Comparison of ENCODE assay signal across 8 cellular contexts in genomic region chr9:119289740-119290139, GRCh38.
DNase-seq lines count a peak whose midpoint lies in the region; ATAC-seq, FAIRE-seq and TF ChIP-seq lines count a peak whose summit lies in the region.

No MANE protein-coding gene starts in this region.

- CTCF ChIA-PET in T-cell (lab: Charles Lee) = no interaction called here

- H3K4me2 ChIP-seq in astrocyte (ENCODE audit: low read length) = no peak overlapping the region

- no peaks in the 10 kb centered on the region for H3K27me3 ChIP-seq in astrocyte (ENCODE audit: insufficient read depth, low read length)

- H3K9ac ChIP-seq in astrocyte (ENCODE audit: low read length) = no peak overlapping the region

- TF ChIP-seq CTCF in GM13976 (IDR thresholded peaks at IDR 0.05; ENCODE audit: borderline replicate concordance, control extremely low read depth, extremely low read depth, insufficient read depth, missing control alignments) (peak; percentile 55), astrocyte (IDR thresholded peaks at IDR 0.05; ENCODE audit: insufficient read depth, low read depth, low read length) (peak; percentile 67), type B pancreatic cell (conservative IDR thresholded peaks at IDR 0.05) (peak; percentile 87)

- no peaks in the 10 kb centered on the region for H3K4me1 ChIP-seq in astrocyte (ENCODE audit: insufficient read depth, low read length)

- FAIRE-seq in astrocyte (lab: Jason Lieb, UNC) (peak; percentile 45), islet of Langerhans (lab: Jason Lieb, UNC) (peak; percentile 96)

- no peaks in the 10 kb centered on the region for H3K9me3 Mint-ChIP-seq in astrocyte (ENCODE audit: unreplicated experiment)
- H3K9me3 Mint-ChIP-seq in type B pancreatic cell = no peaks in the 10 kb centered on the region
- H3K9me3 Mint-ChIP-seq in T-cell = peaks cover 0 to 6% (median 4%) of the 10 kb centered on the region in 3 donors

- DNase-seq in Ammon's horn (ENCODE audit: low spot score) = peak; percentile 65
- peak; percentile 55 for DNase-seq in GM13976 (ENCODE audit: low spot score)
- DNase-seq in NCI-H2196 (lab: John Stamatoyannopoulos, UW; ENCODE audit: unreplicated experiment) = peak; percentile 36
- DNase-seq in astrocyte (ENCODE audit: low read depth) = peak; percentile 41
- DNase-seq in type B pancreatic cell (ENCODE audit: extremely low spot score, unreplicated experiment) = no peak
- DNase-seq in T-cell = no peak

- H3K27ac ChIP-seq in astrocyte (ENCODE audit: low read depth, low read length) = no peak overlapping the region

- no peak overlapping the region for H2AFZ ChIP-seq in astrocyte (ENCODE audit: low read depth, low read length)

- in situ Hi-C loops in GM13976 (cut with MboI; ENCODE audit: low sequenced_read_pairs, unreplicated experiment) = loop anchor here (25.0 kb wide), 1 partner anchor 752 kb away; no protein-coding TSS in a partner anchor

- H3K36me3 Mint-ChIP-seq in astrocyte (ENCODE audit: low read depth, unreplicated experiment) (no peaks in the 10 kb centered on the region), type B pancreatic cell (no peaks in the 10 kb centered on the region), T-cell (no peaks in the 10 kb centered on the region)

- POLR2A ChIA-PET in T-cell (lab: Charles Lee) = no interaction called here

- H3K36me3 ChIP-seq in astrocyte (ENCODE audit: insufficient read depth, low read length) = no peaks in the 10 kb centered on the region

- ATAC-seq in HG02884 (IDR thresholded peaks at IDR 0.05; ENCODE audit: unreplicated experiment) = peak; percentile 94
- ATAC-seq in T-cell (replicated peaks in 1 of 4) = no peak

- no peak overlapping the region for H3K27ac Mint-ChIP-seq in astrocyte (ENCODE audit: unreplicated experiment)
- H3K27ac Mint-ChIP-seq in type B pancreatic cell = no peak overlapping the region
- H3K27ac Mint-ChIP-seq in T-cell = no peak overlapping the region

- no peaks in the 10 kb centered on the region for H3K9me3 ChIP-seq in astrocyte (ENCODE audit: insufficient read depth, low read depth, low read length)

- H3K27me3 Mint-ChIP-seq in astrocyte (ENCODE audit: low read depth, unreplicated experiment) = peaks cover under 1% of the 10 kb centered on the region
- H3K27me3 Mint-ChIP-seq in type B pancreatic cell = no peaks in the 10 kb centered on the region
- H3K27me3 Mint-ChIP-seq in T-cell = no peaks in the 10 kb centered on the region

- H4K20me1 ChIP-seq in astrocyte (ENCODE audit: insufficient read depth, low read length) = no peaks in the 10 kb centered on the region

- H3K4me3 Mint-ChIP-seq in astrocyte (ENCODE audit: unreplicated experiment) = no peak overlapping the region
- H3K4me3 Mint-ChIP-seq in type B pancreatic cell = no peak overlapping the region
- H3K4me3 Mint-ChIP-seq in T-cell = no peak overlapping the region

- H3K4me1 Mint-ChIP-seq in astrocyte (ENCODE audit: low read depth, unreplicated experiment) (peaks cover 4% of the 10 kb centered on the region), type B pancreatic cell (ENCODE audit: unreplicated experiment) (no peaks in the 10 kb centered on the region), T-cell (no peaks in the 10 kb centered on the region)

- no peaks in the 10 kb centered on the region for H3K79me2 ChIP-seq in astrocyte (ENCODE audit: insufficient read depth, low read length)

- H3K4me3 ChIP-seq in astrocyte (ENCODE audit: insufficient read depth, low read depth, low read length) = no peak overlapping the region

Comparison
In these comparisons a context has a peak if more than half of its experiments do, and no peak if none do; other contexts are left out.
1. DNase-seq: peak in Ammon's horn (single experiment), GM13976 (single experiment), NCI-H2196 (single experiment) and astrocyte (single experiment); none in type B pancreatic cell (single experiment) and T-cell (0 of 34).
2. Peak in every context shown above with its lines, with median percentiles within 50 percentile points of each other: CTCF ChIP-seq.